ENCODE assay signal across 14 cellular contexts in the genomic region with DNA sequence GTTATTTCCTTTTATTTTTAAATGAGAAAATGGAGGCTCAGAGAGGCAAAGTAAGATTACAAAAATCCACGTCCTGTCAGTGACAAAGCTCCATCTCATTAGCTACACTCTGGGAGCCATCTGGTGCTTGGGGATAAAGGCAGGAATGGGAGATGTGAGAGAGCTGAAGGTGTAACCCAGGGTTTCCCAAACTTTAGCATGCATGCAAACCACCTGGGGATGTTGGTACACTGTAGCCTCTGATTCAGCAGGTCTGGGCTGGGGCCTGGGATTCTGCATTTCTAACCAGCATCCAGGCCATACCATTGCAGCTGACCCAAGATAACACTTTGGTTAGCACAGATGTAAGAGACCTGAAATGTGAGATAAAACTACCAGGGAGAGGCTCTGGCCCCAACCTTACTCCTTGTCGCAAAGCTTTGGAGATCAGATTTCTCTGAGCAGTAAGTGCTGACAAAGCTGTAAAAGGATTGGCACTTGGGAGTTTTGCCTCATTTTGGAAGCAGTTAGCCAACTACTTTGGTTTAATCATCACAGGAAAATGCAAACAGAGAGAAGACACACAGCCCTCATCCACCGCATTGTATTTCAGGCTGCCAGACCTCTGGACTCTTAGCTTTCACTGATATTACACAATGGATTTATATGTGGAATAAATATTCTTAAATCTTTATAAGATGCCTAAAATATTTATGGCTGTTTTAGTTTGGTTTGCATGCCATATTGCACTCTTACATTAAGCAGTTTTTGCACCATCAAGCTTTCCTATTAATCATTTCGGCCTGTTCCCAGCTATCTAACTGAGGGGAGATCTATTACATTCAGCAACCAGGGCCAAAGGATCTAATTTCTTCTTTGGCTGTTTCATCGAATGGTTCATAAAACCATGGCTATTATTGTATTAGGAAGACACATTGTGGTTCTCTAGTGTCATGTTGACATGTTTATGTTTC.
DNase-seq lines count a peak whose midpoint lies in the region; ATAC-seq, FAIRE-seq and TF ChIP-seq lines count a peak whose summit lies in the region.
"Had no signal": no experiment of that assay in that cellular context is flagged by ENCODE, and none has a peak within 500 bp of the region (broad histone marks: within the 10 kb centered on the region; RNA-seq: fewer than 3 reads in every experiment).

No MANE protein-coding gene starts in this region.

- no peak overlapping the region for H2BK15ac ChIP-seq in mesenchymal stem cell (ENCODE audit: low read depth, poor library complexity, severe bottlenecking)

- H3K4me1 ChIP-seq in SK-N-SH (ENCODE audit: control insufficient read depth in 1 of 2, insufficient read depth in 2 of 2, low read depth in 1 of 2, low read length in 1 of 2) = no peaks in the 10 kb centered on the region; a peak in 1 of 4 replicates
- H3K4me1 ChIP-seq in mesenchymal stem cell (ENCODE audit: control insufficient read depth, insufficient read depth, low read depth, low read length) = no peaks in the 10 kb centered on the region
- H3K4me1 ChIP-seq in aorta (ENCODE audit: control insufficient read depth in 1 of 2, insufficient read depth in 2 of 2, low read length in 2 of 2) = peaks cover 0 to 1% of the 10 kb centered on the region in 2 donors
- H3K4me1 ChIP-seq in heart right ventricle = no peaks in the 10 kb centered on the region

- H3K27ac ChIP-seq in SK-N-SH (ENCODE audit: low read depth in 2 of 2, low read length in 1 of 2) (no peak overlapping the region), mesenchymal stem cell (ENCODE audit: low read length, poor library complexity, severe bottlenecking) (no peak overlapping the region), aorta (ENCODE audit: low read depth in 1 of 2, low read length in 2 of 2) (no peak overlapping the region), heart right ventricle (no peak overlapping the region)

- no peak for TF ChIP-seq EP300 in SK-N-SH (IDR thresholded peaks at IDR 0.05; ENCODE audit: borderline replicate concordance in 1 of 2, low read depth in 1 of 2, low read length in 1 of 2)

- CTCF ChIA-PET in SK-N-SH (lab: Yijun Ruan, JAX) = no interaction called here

- intact Hi-C loops in aorta (cut with DNase I) = no loop called here
- intact Hi-C loops in heart right ventricle (cut with DNase I) = no loop called here

- H3K4ac ChIP-seq in mesenchymal stem cell (ENCODE audit: low read depth in 1 of 2, low read length in 2 of 2) = no peak overlapping the region

- no peaks in the 10 kb centered on the region for H3K36me3 ChIP-seq in SK-N-SH (replicated peaks in 1 of 2; ENCODE audit: control insufficient read depth in 1 of 2, insufficient read depth in 2 of 2, low read length in 1 of 2)
- no peaks in the 10 kb centered on the region for H3K36me3 ChIP-seq in mesenchymal stem cell (ENCODE audit: control insufficient read depth in 1 of 2, insufficient read depth in 2 of 2, low read depth in 1 of 2, low read length in 2 of 2)
- H3K36me3 ChIP-seq in aorta (ENCODE audit: control insufficient read depth in 1 of 2, insufficient read depth in 2 of 2, low read length in 1 of 2) = no peaks in the 10 kb centered on the region
- H3K36me3 ChIP-seq in heart right ventricle = no peaks in the 10 kb centered on the region

- ATAC-seq in SK-N-SH treated with all-trans-retinoic acid at 6 μM for 48 hours (peak; percentile 73), aorta (ENCODE audit: low FRiP score) (peak; percentile 49), heart right ventricle (no peak)
- ATAC-seq: left lobe of liver had no signal

- TF ChIP-seq RAD21 in SK-N-SH (IDR thresholded peaks at IDR 0.05; ENCODE audit: low read length) = no peak

- no peak overlapping the region for H2AK5ac ChIP-seq in mesenchymal stem cell (ENCODE audit: low read length, severe bottlenecking)

- no peak for TF ChIP-seq POLR2A in GM12891 (IDR thresholded peaks at IDR 0.05; ENCODE audit: low read depth, low read length)

- H3K4me3 ChIP-seq in SK-N-SH (ENCODE audit: low read depth in 2 of 2, low read length in 1 of 2) (no peak overlapping the region), mesenchymal stem cell (ENCODE audit: insufficient read depth in 1 of 2, low read depth in 1 of 2, low read length in 2 of 2) (no peak overlapping the region), aorta (ENCODE audit: low read length in 2 of 2) (no peak overlapping the region), heart right ventricle (no peak overlapping the region)

- H2BK5ac ChIP-seq in mesenchymal stem cell (ENCODE audit: low read depth, low read length, poor library complexity, severe bottlenecking) = no peak overlapping the region

- H3K27me3 ChIP-seq in SK-N-SH (ENCODE audit: insufficient read depth) (no peaks in the 10 kb centered on the region; the same call in 1 of the 2 replicates), mesenchymal stem cell (ENCODE audit: control insufficient read depth in 1 of 2, insufficient read depth in 1 of 2, low read length in 2 of 2) (no peaks in the 10 kb centered on the region), aorta (ENCODE audit: control insufficient read depth in 1 of 2, insufficient read depth in 2 of 2, low read length in 1 of 2) (peaks cover 0 to 3% of the 10 kb centered on the region in 2 donors), heart right ventricle (no peaks in the 10 kb centered on the region)

- no peak overlapping the region for H3K14ac ChIP-seq in mesenchymal stem cell (ENCODE audit: low read length in 2 of 2)

- H2AFZ ChIP-seq in SK-N-SH (ENCODE audit: low read depth) = no peak overlapping the region
- H2AFZ ChIP-seq in mesenchymal stem cell (ENCODE audit: low read depth, low read length) = no peak overlapping the region

- DNase-seq in SK-N-SH (no peak), SK-N-DZ (ENCODE audit: low spot score) (peak; percentile 7), mesenchymal stem cell (no peak), aorta (no peak), SIG-M5 (lab: John Stamatoyannopoulos, UW) (no peak), heart right ventricle (no peak), GM12891 (ENCODE audit: insufficient read length, low spot score) (no peak)
- DNase-seq: ACHN; activated T-cell treated with anti-CD3 and anti-CD28 coated beads, Interleukin-2, amount 50 U/mL, for 24 hours; head of caudate nucleus; NCI-H146; stimulated activated CD4-positive, alpha-beta T cell treated with anti-CD3 and anti-CD28 coated beads, Interleukin-15, amount 100 ng/mL, for 24 hours had no signal

- no peak overlapping the region for H3K18ac ChIP-seq in mesenchymal stem cell (ENCODE audit: low read depth in 1 of 2, low read length in 2 of 2)

- no peak overlapping the region for H4K8ac ChIP-seq in mesenchymal stem cell (ENCODE audit: low read length)

- POLR2A ChIA-PET in SK-N-SH (lab: Yijun Ruan, JAX) = no interaction called here

- no peak overlapping the region for H2BK120ac ChIP-seq in mesenchymal stem cell (ENCODE audit: low read depth, low read length)

- FAIRE-seq in GM12891 (lab: Jason Lieb, UNC) = no peak

- H3K9me3 ChIP-seq in SK-N-SH (0 out of 2 replicates have a peak, but pooled peaks cover 5% of the 10 kb centered on the region), mesenchymal stem cell (ENCODE audit: control insufficient read depth, low read length) (peaks cover 10% of the 10 kb centered on the region), aorta (ENCODE audit: control insufficient read depth, low read length) (peaks cover 5% of the 10 kb centered on the region), heart right ventricle (peaks cover 0 to 9% (median 0%) of the 10 kb centered on the region in 11 donors)

- no peaks in the 10 kb centered on the region for H4K20me1 ChIP-seq in SK-N-SH (ENCODE audit: insufficient read depth)

- H3K9ac ChIP-seq in SK-N-SH (no peak overlapping the region), mesenchymal stem cell (ENCODE audit: low read length) (peak overlapping the region; percentile 22)

- WGBS in SK-N-SH (ENCODE audit: low lambda C conversion rate) = 64% methylated on average over 5 of the region's 5 CpGs
- 87% methylated on average over 4 of the region's 5 CpGs for WGBS in mesenchymal stem cell
- WGBS in aorta, 2 donors = 74 to 84% methylated on average over 5 of the region's 5 CpGs
- WGBS in heart right ventricle, 2 donors = 59 to 76% methylated on average over 5 of the region's 5 CpGs

- no peaks in the 10 kb centered on the region for H3K9me2 ChIP-seq in SK-N-SH

- no peaks in the 10 kb centered on the region for H3K79me1 ChIP-seq in mesenchymal stem cell (replicated peaks; ENCODE audit: low read length, poor library complexity, severe bottlenecking)

- TF ChIP-seq CTCF in SK-N-SH (IDR thresholded peaks at IDR 0.05) (no peak), heart right ventricle (IDR thresholded peaks at IDR 0.05) (no peak)

- no peak overlapping the region for H3K23ac ChIP-seq in mesenchymal stem cell (ENCODE audit: low read length in 2 of 2)

- no peak overlapping the region for H2BK12ac ChIP-seq in mesenchymal stem cell (ENCODE audit: low read length in 2 of 2)

- no peak overlapping the region for H4K91ac ChIP-seq in mesenchymal stem cell (ENCODE audit: low read length)

- no peaks in the 10 kb centered on the region for H3F3A ChIP-seq in SK-N-SH (replicated peaks; ENCODE audit: insufficient read depth)

- H3K79me2 ChIP-seq in SK-N-SH (ENCODE audit: insufficient read depth) = no peaks in the 10 kb centered on the region

- H3K4me2 ChIP-seq in SK-N-SH (no peak overlapping the region), mesenchymal stem cell (ENCODE audit: low read length, poor library complexity, severe bottlenecking) (no peak overlapping the region)

TF ChIP-seq in SK-N-SH treated with all-trans-retinoic acid at 6 μM for 48 hours, 23 proteins besides CTCF, POLR2A, EP300 and RAD21 (continues in another document):
- TF ChIP-seq ZNF70 (CRISPR knock-in tag; IDR thresholded peaks at IDR 0.05) = no peak

TF ChIP-seq in GM12891, 5 proteins besides CTCF, POLR2A, EP300 and RAD21:
- TF ChIP-seq POU2F2 (IDR thresholded peaks at IDR 0.05; ENCODE audit: low read depth, low read length) (no peak), TAF1 (IDR thresholded peaks at IDR 0.05; ENCODE audit: low read depth, low read length) (no peak), POLR2AphosphoS5 (IDR thresholded peaks at IDR 0.05; ENCODE audit: low read depth, low read length) (no peak), SPI1 (IDR thresholded peaks at IDR 0.05; ENCODE audit: low read depth, low read length) (no peak), PAX5 (IDR thresholded peaks at IDR 0.05; ENCODE audit: insufficient read depth, low read length, severe bottlenecking) (no peak)

Comparison
In these comparisons a context has a peak if more than half of its experiments do, and no peak if none do; other contexts are left out.
1. ATAC-seq: peak in SK-N-SH treated with all-trans-retinoic acid at 6 μM for 48 hours (single experiment) and aorta (single experiment); none in heart right ventricle (0 of 8).